ENCODE assay signal across 8 cellular contexts in the genomic region with DNA sequence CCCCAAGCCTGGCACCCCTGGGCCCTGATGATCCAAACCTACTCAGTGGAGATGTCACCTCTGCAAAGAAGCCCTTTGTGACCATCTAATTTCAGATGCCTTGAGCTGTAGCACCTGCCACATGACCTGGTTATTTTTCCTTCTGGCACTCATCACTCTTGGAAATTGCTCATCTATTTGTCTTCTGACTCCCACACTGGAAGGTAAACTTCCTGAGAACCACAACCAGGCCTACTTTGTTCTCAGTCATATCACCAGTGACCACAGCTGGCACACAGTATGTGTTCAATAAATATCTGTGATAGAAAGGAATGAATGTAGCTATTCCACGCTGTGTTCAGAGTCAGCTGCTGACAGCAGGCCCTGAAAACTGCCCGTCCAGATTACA.
DNase-seq lines count a peak whose midpoint lies in the region; ATAC-seq and TF ChIP-seq lines count a peak whose summit lies in the region.

No MANE protein-coding gene starts in this region.

- peaks cover 23% of the 10 kb centered on the region for H3K4me1 ChIP-seq in GM23338 (ENCODE audit: insufficient read depth)
- H3K4me1 ChIP-seq in esophagus muscularis mucosa = peaks cover 57 to 65% (median 60%) of the 10 kb centered on the region in 4 donors

- H3K36me3 ChIP-seq in GM23338 (ENCODE audit: insufficient read depth) = no peaks in the 10 kb centered on the region
- no peaks in the 10 kb centered on the region for H3K36me3 ChIP-seq in SK-N-MC (ENCODE audit: insufficient read depth, low read length)
- no peaks in the 10 kb centered on the region for H3K36me3 ChIP-seq in esophagus muscularis mucosa

- no peak for TF ChIP-seq POLR2A in esophagus muscularis mucosa (IDR thresholded peaks at IDR 0.05; ENCODE audit: low read depth)

- peaks cover 16% of the 10 kb centered on the region for H3K27me3 Mint-ChIP-seq in GM23338 (ENCODE audit: insufficient read depth, low read depth, poor library complexity)

- no peaks in the 10 kb centered on the region for H3K79me2 ChIP-seq in GM23338 (replicated peaks; ENCODE audit: insufficient read depth)

- TF ChIP-seq CTCF in GM23338 (conservative IDR thresholded peaks at IDR 0.05; ENCODE audit: low read depth in 2 of 2) (no peak), esophagus muscularis mucosa (IDR thresholded peaks at IDR 0.05) (no peak)

- H3K4me1 Mint-ChIP-seq in GM23338 = peaks cover 47% of the 10 kb centered on the region

- no peak overlapping the region for H3K27ac ChIP-seq in GM23338 (ENCODE audit: low read depth)
- peak overlapping the region; percentile 85 for H3K27ac ChIP-seq in SK-N-MC
- peak overlapping the region; percentile 75 to 90 (median 88) for H3K27ac ChIP-seq in esophagus muscularis mucosa (replicated peaks in 1 of 4)
- peak overlapping the region in 20 of 21 experiments; percentile 3 to 83 (median 70) for H3K27ac ChIP-seq in skin epidermis

- DNase-seq in GM23338 (ENCODE audit: low spot score) (no peak), SK-N-MC (ENCODE audit: low read depth, low spot score) (no peak), esophagus muscularis mucosa (ENCODE audit: extremely low spot score) (no peak), SIG-M5 (lab: John Stamatoyannopoulos, UW) (no peak), NCI-H526 treated with DMSO at 0.1 percent for 48 hours (lab: John Stamatoyannopoulos, UW) (no peak)

- H4K20me1 ChIP-seq in GM23338 (replicated peaks; ENCODE audit: insufficient read depth) = no peaks in the 10 kb centered on the region

- peak overlapping the region; percentile 74; the same call in 1 of the 2 replicates for H3K27ac Mint-ChIP-seq in GM23338

- peak overlapping the region; percentile 45; the same call in 1 of the 2 replicates for H3K4me2 ChIP-seq in GM23338

- H3K36me3 Mint-ChIP-seq in GM23338 (ENCODE audit: low read depth) = no peaks in the 10 kb centered on the region

- no peaks in the 10 kb centered on the region for H3K9me2 ChIP-seq in GM23338 (ENCODE audit: insufficient read depth)

- H2AFZ ChIP-seq in GM23338 = no peak overlapping the region

- H3K4me3 Mint-ChIP-seq in GM23338 = no peak overlapping the region; the same call in 2 of the 3 replicates

- H3K9me3 Mint-ChIP-seq in GM23338 = peaks cover 5% of the 10 kb centered on the region; the same call in 1 of the 3 replicates

- no peak for ATAC-seq in GM23338
- no peak for ATAC-seq in HG03280 (IDR thresholded peaks at IDR 0.05; ENCODE audit: unreplicated experiment)
- ATAC-seq in HG03460 (IDR thresholded peaks at IDR 0.05; ENCODE audit: unreplicated experiment) = no peak

- H3K9me3 ChIP-seq in SK-N-MC (ENCODE audit: low read depth, low read length) = no peaks in the 10 kb centered on the region
- H3K9me3 ChIP-seq in esophagus muscularis mucosa = no peaks in the 10 kb centered on the region

- intact Hi-C loops in esophagus muscularis mucosa (cut with DNase I) = no loop called here

- H3K4me3 ChIP-seq in GM23338 (no peak overlapping the region), SK-N-MC (no peak overlapping the region), esophagus muscularis mucosa (no peak overlapping the region), skin epidermis (no peak overlapping the region)

- WGBS in esophagus muscularis mucosa = 69% methylated on average over 2 of the region's 2 CpGs

- H3K27me3 ChIP-seq in GM23338 (ENCODE audit: insufficient read depth) (no peaks in the 10 kb centered on the region), esophagus muscularis mucosa (no peaks in the 10 kb centered on the region)

- TF ChIP-seq EP300 in esophagus muscularis mucosa (IDR thresholded peaks at IDR 0.05) = no peak

- H3K9ac ChIP-seq in SK-N-MC (ENCODE audit: insufficient read length) = no peak overlapping the region

- H3F3A ChIP-seq in GM23338 (replicated peaks; ENCODE audit: low read depth) = no peaks in the 10 kb centered on the region

TF ChIP-seq in GM23338, 12 proteins besides CTCF, POLR2A, EP300 and RAD21:
- no peak for TF ChIP-seq EZH2phosphoT487 (IDR thresholded peaks at IDR 0.05; ENCODE audit: unreplicated experiment)
